In the genomic region with DNA sequence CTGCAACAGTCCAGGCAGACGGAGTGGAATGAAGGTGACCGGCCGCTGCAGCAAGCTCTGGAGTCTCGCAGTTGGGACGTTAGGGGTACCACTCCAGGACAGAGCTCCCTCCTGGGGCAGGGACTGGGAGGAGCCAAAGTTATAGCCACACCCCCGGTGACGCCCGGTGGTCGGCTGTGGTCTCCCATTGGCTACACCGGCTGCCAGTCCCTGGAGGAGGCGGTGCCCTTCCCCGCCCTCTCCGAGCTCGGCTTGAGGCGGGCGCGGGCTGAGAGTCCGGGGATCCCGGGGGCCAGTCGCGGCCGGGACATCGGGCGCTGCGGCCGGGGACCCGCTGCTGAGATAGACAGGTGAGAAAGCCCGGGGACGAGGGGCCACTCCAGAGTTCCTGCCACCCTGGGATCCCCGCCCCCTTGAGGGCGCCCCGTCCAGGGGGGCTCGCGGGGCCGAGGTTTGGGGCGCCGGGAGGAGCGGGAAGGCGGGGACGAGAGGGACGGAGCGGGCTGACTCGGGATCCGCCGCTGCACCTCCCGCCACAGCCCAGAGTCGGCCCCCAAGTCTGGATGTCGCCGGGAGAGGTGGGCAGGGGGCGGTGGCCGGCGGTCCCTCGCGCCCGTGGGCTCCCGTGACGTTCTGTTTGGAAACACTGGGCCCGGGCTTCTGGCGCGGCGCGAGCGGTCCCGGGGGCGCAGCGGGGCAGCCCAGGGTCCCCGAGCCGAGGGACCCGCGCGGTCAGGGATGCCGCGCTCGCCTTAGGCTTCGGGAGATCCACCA, we compare ENCODE assay signal across 7 cellular contexts. TPM values are rescaled to one million over a fixed set of nuclear protein-coding genes. Genes with fewer than 3 reads are reported as not detected.
DNase-seq lines count a peak whose midpoint lies in the region; ATAC-seq and TF ChIP-seq lines count a peak whose summit lies in the region.

Gene PLEKHH2, plus strand, starts transcription at position 231 of the 774 bp plus-strand sequence. CDS start 7,414 bp downstream, outside the sequence.

- peak; percentile 64 for DNase-seq in NCI-H2171 treated with DMSO at 0.1 percent for 48 hours (lab: John Stamatoyannopoulos, UW)
- peak; percentile 67 for DNase-seq in cerebellar cortex (ENCODE audit: low spot score)
- peak; percentile 95 for DNase-seq in islet precursor cell
- peak; percentile 91 for DNase-seq in spleen

- H3K4me1 ChIP-seq in spleen = peaks cover 0 to 22% (median 11%) of the 10 kb centered on the region in 6 donors

- H3K27me3 ChIP-seq in spleen (replicated peaks in 1 of 7) = peaks cover 0 to 54% (median 12%) of the 10 kb centered on the region in 7 donors

- H3K4me3 ChIP-seq in spleen = peak within 1 kb of the TSS; percentile 59 to 80 (median 68)

- ATAC-seq in GM18861 (IDR thresholded peaks at IDR 0.05; ENCODE audit: unreplicated experiment) (peak; percentile 99), HG03064 (IDR thresholded peaks at IDR 0.05; ENCODE audit: low read depth, unreplicated experiment) (peak; percentile 98)
- ATAC-seq in activated CD4-positive, CD25-positive, alpha-beta regulatory T cell treated with anti-CD3 and anti-CD28 coated beads, Interleukin-2, amount 50 U/mL, for 24 hours = peak; percentile 99 to 100

- H3K27ac ChIP-seq in spleen = peak within 1 kb of the TSS in 7 of 8 donors; percentile 75 to 83 (median 80)

- TF ChIP-seq POLR2A in spleen (IDR thresholded peaks at IDR 0.05) = no peak

- H3K9me3 ChIP-seq in spleen = peaks cover 0 to 19% (median 10%) of the 10 kb centered on the region in 8 donors

- 1 to 4% (median 2%) methylated on average over 24 to 75 of the region's 75 CpGs for WGBS in spleen, 5 donors

- intact Hi-C loops in spleen (cut with DNase I; ENCODE audit: low total_unique reads) = no loop called here

- peak in 1 of 11 experiments; percentile 8 for TF ChIP-seq CTCF in spleen (IDR thresholded peaks at IDR 0.05 in 8 of 11, conservative IDR thresholded peaks at IDR 0.05 in 3 of 11)

- H3K36me3 ChIP-seq in spleen = no peaks in the 10 kb centered on the region

RNA-seq across cellular contexts. Expression of gene PLEKHH2, which starts in this region (rescaled TPM):
- total RNA-seq in spleen = 10 to 100 TPM; 12.3 to 21.9 (median 17.3) TPM
- 1 to 10 TPM in 2 of 3 donors, under 1 TPM in 1; 0.91 to 2.3 (median 1.3) TPM for polyA plus RNA-seq in spleen

Comparison
In these comparisons a context has a peak if more than half of its experiments do, and no peak if none do; other contexts are left out.
1. Peak in every context shown above with its lines: DNase-seq, ATAC-seq, H3K4me3 ChIP-seq and H3K27ac ChIP-seq.